Comparison of ENCODE assay signal across 17 cellular contexts in the genomic region with DNA sequence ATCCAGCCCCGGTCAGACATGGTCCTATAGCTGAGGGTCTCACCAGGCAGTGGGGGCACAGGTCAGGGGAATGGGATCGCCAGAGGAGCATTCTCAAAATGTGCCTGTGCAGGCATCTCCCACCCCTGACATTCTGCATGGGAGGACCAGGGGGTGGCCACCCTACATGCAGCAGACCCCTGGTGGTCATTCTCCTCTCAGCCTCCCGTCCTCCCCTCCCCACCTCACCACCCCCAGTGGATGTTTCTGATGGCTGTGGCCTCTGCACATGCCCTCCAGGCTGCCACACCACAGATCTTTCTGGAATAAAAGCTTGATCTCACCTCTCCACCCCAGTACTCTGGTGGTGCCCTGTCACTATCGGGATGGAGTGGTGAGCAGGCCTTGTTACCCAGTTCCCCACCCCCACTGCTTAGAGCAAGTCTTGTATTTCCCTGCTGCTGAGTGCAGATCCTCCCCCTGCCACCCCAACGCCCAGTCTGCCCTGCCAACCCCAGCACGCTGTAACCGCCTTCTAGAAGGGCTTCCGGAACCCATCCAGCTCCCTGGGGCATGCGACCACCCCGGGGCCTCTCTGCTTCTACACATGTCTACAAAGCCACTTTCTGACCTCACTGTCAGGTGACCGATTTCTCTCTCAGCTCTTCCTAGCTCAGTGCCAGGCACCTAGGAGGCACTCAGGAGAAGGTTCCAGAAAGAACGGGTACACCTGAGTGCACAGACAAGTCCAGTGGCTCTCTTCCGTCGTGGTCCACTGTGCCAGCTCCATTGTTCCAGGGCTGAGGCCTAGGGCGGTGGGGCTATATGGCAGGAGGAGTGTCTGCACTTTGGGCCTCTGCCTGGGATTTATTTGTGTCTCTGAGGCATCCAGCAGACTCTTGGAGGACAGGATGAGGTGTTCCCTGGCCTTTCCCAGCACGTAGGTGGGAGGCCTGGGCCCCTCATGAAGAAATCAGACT. TPM values are rescaled to one million over a fixed set of nuclear protein-coding genes. Genes with fewer than 3 reads are reported as not detected.
DNase-seq lines count a peak whose midpoint lies in the region; ATAC-seq and TF ChIP-seq lines count a peak whose summit lies in the region.
"Had no signal": no experiment of that assay in that cellular context is flagged by ENCODE, and none has a peak within 500 bp of the region (broad histone marks: within the 10 kb centered on the region; RNA-seq: fewer than 3 reads in every experiment).

No MANE protein-coding gene starts in this region.

- H3K36me3 ChIP-seq in HEK293 (ENCODE audit: control insufficient read depth in 2 of 2, insufficient read depth in 1 of 2, low read length in 2 of 2): peaks cover 0 to 3% of the 10 kb centered on the region in 2 experiments; a peak in 1 of 3 replicates
- H3K36me3 ChIP-seq: thoracic aorta had no signal

- H3K36me3 Mint-ChIP-seq in dendritic cell treated with granulocyte-macrophage colony-stimulating factor and Interleukin-4, amounts not matched to agents 40 ng/mL and 50 ng/mL, for 4 days (ENCODE audit: low read depth): peaks cover 23% of the 10 kb centered on the region
- H3K36me3 Mint-ChIP-seq in nephron (ENCODE audit: low read depth): no peaks in the 10 kb centered on the region
- no peaks in the 10 kb centered on the region for H3K36me3 Mint-ChIP-seq in mesothelial cell of epicardium
- H3K36me3 Mint-ChIP-seq in activated CD8-positive, alpha-beta memory T cell treated with anti-CD3 and anti-CD28 coated beads, Interleukin-2, amount 10 ng/mL, durations not matched to agents 7 days and 5 days: no peaks in the 10 kb centered on the region
- H3K36me3 Mint-ChIP-seq: natural killer cell had no signal

- POLR2A ChIA-PET in HEK293 (lab: Yijun Ruan, JAX): interaction anchor here (0.6 kb wide), 1 partner anchor 154 kb away, joined by 6 read pairs; no protein-coding TSS in a partner anchor

- peaks cover 66% of the 10 kb centered on the region for H3K4me1 Mint-ChIP-seq in dendritic cell treated with granulocyte-macrophage colony-stimulating factor and Interleukin-4, amounts not matched to agents 40 ng/mL and 50 ng/mL, for 4 days (ENCODE audit: low read depth)
- peaks cover 62% of the 10 kb centered on the region for H3K4me1 Mint-ChIP-seq in nephron
- H3K4me1 Mint-ChIP-seq in mesothelial cell of epicardium: peaks cover 25% of the 10 kb centered on the region
- H3K4me1 Mint-ChIP-seq in activated CD8-positive, alpha-beta memory T cell treated with anti-CD3 and anti-CD28 coated beads, Interleukin-2, amount 10 ng/mL, durations not matched to agents 7 days and 5 days: peaks cover 17% of the 10 kb centered on the region

- peak overlapping the region; percentile 92 for H3K27ac Mint-ChIP-seq in dendritic cell treated with granulocyte-macrophage colony-stimulating factor and Interleukin-4, amounts not matched to agents 40 ng/mL and 50 ng/mL, for 4 days
- H3K27ac Mint-ChIP-seq in nephron: peak overlapping the region; percentile 71 to 91 (median 85)
- no peak overlapping the region for H3K27ac Mint-ChIP-seq in mesothelial cell of epicardium
- no peak overlapping the region for H3K27ac Mint-ChIP-seq in activated CD8-positive, alpha-beta memory T cell treated with anti-CD3 and anti-CD28 coated beads, Interleukin-2, amount 10 ng/mL, durations not matched to agents 7 days and 5 days

- H3K4me3 ChIP-seq in AG10803 (ENCODE audit: low read length) (peak overlapping the region; percentile 59; the same call in 1 of the 2 replicates), HEK293 (ENCODE audit: low read depth, low read length) (no peak overlapping the region)

- CTCF ChIA-PET in HEK293 (lab: Yijun Ruan, JAX): interaction anchor here (0.8 to 1.8 kb wide), 2 partner anchors 17 to 188 kb away, joined by 3 to 7 read pairs; no protein-coding TSS in a partner anchor
- CTCF ChIA-PET in activated CD8-positive, alpha-beta memory T cell treated with anti-CD3 and anti-CD28 coated beads, Interleukin-2, amount 10 ng/mL, durations not matched to agents 7 days and 5 days (lab: Charles Lee): interaction anchor here (0.9 kb wide), 1 partner anchor 17 kb away, joined by 3 read pairs; no protein-coding TSS in a partner anchor

- no peaks in the 10 kb centered on the region for H3K9me3 ChIP-seq in HEK293 (ENCODE audit: control insufficient read depth, insufficient read depth, low read depth, low read length)
- H3K9me3 ChIP-seq: spleen, thoracic aorta had no signal

- DNase-seq in AG10803 (ENCODE audit: low read depth): no peak
- DNase-seq in mesothelial cell of epicardium (ENCODE audit: low spot score in 2 of 2, unreplicated experiment in 2 of 2): no peak
- no peak for DNase-seq in SIG-M5 treated with dmso at 0.1 percent for 504 hours (lab: John Stamatoyannopoulos, UW; ENCODE audit: unreplicated experiment)
- DNase-seq in activated CD8-positive, alpha-beta memory T cell treated with anti-CD3 and anti-CD28 coated beads, Interleukin-2, amount 10 ng/mL, durations not matched to agents 7 days and 5 days: no peak
- no peak for DNase-seq in stimulated activated CD8-positive, alpha-beta memory T cell treated with anti-CD3 and anti-CD28 coated beads, Interleukin-4, amount 100 ng/mL, for 48 hours
- DNase-seq: activated naive CD4-positive, alpha-beta T cell treated with Interleukin-2 at 50 U/mL for 16 hours; activated T-cell treated with anti-CD3 and anti-CD28 coated beads for 4 hours; natural killer cell; NCI-H2029; spleen; T-helper 1 cell had no signal

- no peak for ATAC-seq in activated CD8-positive, alpha-beta memory T cell treated with anti-CD3 and anti-CD28 coated beads, Interleukin-2, amount 10 ng/mL, durations not matched to agents 7 days and 5 days
- ATAC-seq: natural killer cell had no signal

- no peaks in the 10 kb centered on the region for H3K9me3 Mint-ChIP-seq in dendritic cell treated with granulocyte-macrophage colony-stimulating factor and Interleukin-4, amounts not matched to agents 40 ng/mL and 50 ng/mL, for 4 days
- no peaks in the 10 kb centered on the region for H3K9me3 Mint-ChIP-seq in nephron
- no peaks in the 10 kb centered on the region for H3K9me3 Mint-ChIP-seq in mesothelial cell of epicardium
- no peaks in the 10 kb centered on the region for H3K9me3 Mint-ChIP-seq in activated CD8-positive, alpha-beta memory T cell treated with anti-CD3 and anti-CD28 coated beads, Interleukin-2, amount 10 ng/mL, durations not matched to agents 7 days and 5 days (ENCODE audit: low read depth)
- H3K9me3 Mint-ChIP-seq: memory B cell, natural killer cell had no signal

- peaks cover 6% of the 10 kb centered on the region for H3K27me3 Mint-ChIP-seq in dendritic cell treated with granulocyte-macrophage colony-stimulating factor and Interleukin-4, amounts not matched to agents 40 ng/mL and 50 ng/mL, for 4 days
- H3K27me3 Mint-ChIP-seq in nephron (ENCODE audit: low read depth) (no peaks in the 10 kb centered on the region), mesothelial cell of epicardium (ENCODE audit: low read depth) (no peaks in the 10 kb centered on the region)
- H3K27me3 Mint-ChIP-seq in activated CD8-positive, alpha-beta memory T cell treated with anti-CD3 and anti-CD28 coated beads, Interleukin-2, amount 10 ng/mL, durations not matched to agents 7 days and 5 days: no peaks in the 10 kb centered on the region
- H3K27me3 Mint-ChIP-seq: memory B cell had no signal

- no peak overlapping the region for H3K27ac ChIP-seq in HEK293 (ENCODE audit: extremely low read depth, low read depth, low read length)
- H3K27ac ChIP-seq: KMS-11 had no signal

- H3K4me3 Mint-ChIP-seq in dendritic cell treated with granulocyte-macrophage colony-stimulating factor and Interleukin-4, amounts not matched to agents 40 ng/mL and 50 ng/mL, for 4 days: no peak overlapping the region
- H3K4me3 Mint-ChIP-seq in nephron (peak overlapping the region in 1 of 3 experiments; percentile 47), mesothelial cell of epicardium (no peak overlapping the region)
- H3K4me3 Mint-ChIP-seq in activated CD8-positive, alpha-beta memory T cell treated with anti-CD3 and anti-CD28 coated beads, Interleukin-2, amount 10 ng/mL, durations not matched to agents 7 days and 5 days: no peak overlapping the region
- H3K4me3 Mint-ChIP-seq: memory B cell, natural killer cell had no signal

- TF ChIP-seq CTCF in AG10803 (conservative IDR thresholded peaks at IDR 0.05; ENCODE audit: low read length) (no peak), HEK293 (tag by site-specific recombination; IDR thresholded peaks at IDR 0.05) (no peak), nephron (IDR thresholded peaks at IDR 0.05; ENCODE audit: unreplicated experiment in 3 of 3) (no peak), mesothelial cell of epicardium (IDR thresholded peaks at IDR 0.05; ENCODE audit: unreplicated experiment) (no peak)

- intact Hi-C loops in dendritic cell treated with granulocyte-macrophage colony-stimulating factor and Interleukin-4, amounts not matched to agents 40 ng/mL and 50 ng/mL, for 4 days (cut with micrococcal nuclease): no loop called here

- H3K4me1 ChIP-seq in HEK293 (ENCODE audit: control insufficient read depth, insufficient read depth, low read length): no peaks in the 10 kb centered on the region; the same call in 1 of the 2 replicates

TF ChIP-seq in HEK293, 187 proteins besides CTCF, POLR2A, EP300 and RAD21 (continues in another document):
- TF ChIP-seq ZNF600 (tag by site-specific recombination; IDR thresholded peaks at IDR 0.05): peak; percentile 28; the same call in 1 of the 2 replicates
- TF ChIP-seq ZNF558 (tag by site-specific recombination; IDR thresholded peaks at IDR 0.05): no peak
- TF ChIP-seq ZNF112 (tag by site-specific recombination; IDR thresholded peaks at IDR 0.05): no peak
- TF ChIP-seq SETDB1 (IDR thresholded peaks at IDR 0.05; ENCODE audit: insufficient read length, low read length): no peak

RNA-seq across cellular contexts. Expression of a gene that starts 9.3 kb away (rescaled TPM):
- total RNA-seq in mesothelial cell of epicardium: 24.2 to 25.0 TPM (median 24.7 TPM) in 3 replicates
- 10 to 100 TPM; 18.7 to 23.3 TPM for total RNA-seq in activated CD8-positive, alpha-beta memory T cell treated with anti-CD3 and anti-CD28 coated beads, Interleukin-2, amount 10 ng/mL, durations not matched to agents 7 days and 5 days

RNA-seq across cellular contexts. Expression of a gene that starts 13.1 kb away (rescaled TPM):
- total RNA-seq in mesothelial cell of epicardium: 17.4 to 17.9 TPM (median 17.5 TPM) in 3 replicates
- not detected for total RNA-seq in activated CD8-positive, alpha-beta memory T cell treated with anti-CD3 and anti-CD28 coated beads, Interleukin-2, amount 10 ng/mL, durations not matched to agents 7 days and 5 days
- total RNA-seq: natural killer cell had no signal

RNA-seq across cellular contexts. Expression of a gene that starts 24.3 kb away (rescaled TPM):
- total RNA-seq in mesothelial cell of epicardium: 14.5 to 16.0 TPM (median 14.7 TPM) in 3 replicates
- total RNA-seq in activated CD8-positive, alpha-beta memory T cell treated with anti-CD3 and anti-CD28 coated beads, Interleukin-2, amount 10 ng/mL, durations not matched to agents 7 days and 5 days: 10 to 100 TPM; 24.9 to 27.5 TPM

RNA-seq across cellular contexts. Expression of a gene that starts 29.5 kb away (rescaled TPM):
- total RNA-seq in mesothelial cell of epicardium: 143 to 151 TPM (median 149 TPM) in 3 replicates
- total RNA-seq in activated CD8-positive, alpha-beta memory T cell treated with anti-CD3 and anti-CD28 coated beads, Interleukin-2, amount 10 ng/mL, durations not matched to agents 7 days and 5 days: 100 to 1,000 TPM; 104 to 121 TPM

RNA-seq across cellular contexts. Expression of a gene that starts 36.0 kb away (rescaled TPM):
- total RNA-seq in mesothelial cell of epicardium: 46.3 to 47.2 TPM (median 46.4 TPM) in 3 replicates
- total RNA-seq in activated CD8-positive, alpha-beta memory T cell treated with anti-CD3 and anti-CD28 coated beads, Interleukin-2, amount 10 ng/mL, durations not matched to agents 7 days and 5 days: 10 to 100 TPM; 52.5 to 54.2 TPM

Comparison
In these comparisons a context has a peak if more than half of its experiments do, and no peak if none do; other contexts are left out.
1. H3K27ac Mint-ChIP-seq: peak in dendritic cell treated with granulocyte-macrophage colony-stimulating factor and Interleukin-4, amounts not matched to agents 40 ng/mL and 50 ng/mL, for 4 days (single experiment) and nephron (3 of 3); none in mesothelial cell of epicardium (single experiment) and activated CD8-positive, alpha-beta memory T cell treated with anti-CD3 and anti-CD28 coated beads, Interleukin-2, amount 10 ng/mL, durations not matched to agents 7 days and 5 days (single experiment).
2. RNA of a gene that starts 13.1 kb away (total RNA-seq): 17.4 to 17.9 TPM in mesothelial cell of epicardium; not detected in activated CD8-positive, alpha-beta memory T cell treated with anti-CD3 and anti-CD28 coated beads, Interleukin-2, amount 10 ng/mL, durations not matched to agents 7 days and 5 days; every median in the first group is over 10 times any median in the second.